8 cellular contexts compared by ENCODE assay signal in the genomic region with DNA sequence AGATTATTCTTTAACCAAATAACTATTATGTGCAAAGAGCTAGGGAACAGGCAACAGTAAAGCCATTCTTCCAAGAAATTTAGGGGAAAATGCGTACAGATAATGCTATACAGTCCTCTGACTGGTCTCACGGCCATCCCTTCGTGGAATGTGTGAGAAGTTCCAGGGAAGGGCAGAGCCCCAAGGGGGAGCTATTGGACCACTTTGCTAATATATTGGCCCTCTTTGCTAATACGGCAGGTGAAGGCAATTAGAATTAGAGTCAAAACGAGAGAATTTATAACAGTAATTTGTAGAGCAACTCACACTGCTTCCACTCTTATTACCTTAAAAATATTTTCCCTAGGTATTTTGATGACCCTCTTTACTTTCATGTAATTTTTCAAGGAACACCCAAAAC.
DNase-seq lines count a peak whose midpoint lies in the region; ATAC-seq and TF ChIP-seq lines count a peak whose summit lies in the region.

No MANE protein-coding gene starts in this region.

- H3K27ac ChIP-seq in SJCRH30 (no peak overlapping the region), left ventricle myocardium inferior (replicated peaks) (no peak overlapping the region)

- H3K4me3 Mint-ChIP-seq in activated T-helper 2 cell treated with anti-CD3 and anti-CD28 coated beads, Interferon-gamma antibody, Interleukin-2, Interleukin-4, amounts not matched to agents 10 μg/mL and 5 μg/mL and 100 μg/mL, durations not matched to agents 14 hours and 24 hours and 36 hours (ENCODE audit: low read depth): no peak overlapping the region

- peaks cover 13% of the 10 kb centered on the region for H3K27me3 Mint-ChIP-seq in activated T-helper 2 cell treated with anti-CD3 and anti-CD28 coated beads, Interferon-gamma antibody, Interleukin-2, Interleukin-4, amounts not matched to agents 10 μg/mL and 5 μg/mL and 100 μg/mL, durations not matched to agents 14 hours and 24 hours and 36 hours (ENCODE audit: low read depth)

- POLR2A ChIA-PET in GM10248 (lab: Yijun Ruan, JAX): no interaction called here

- H3K4me3 ChIP-seq in SJCRH30 (no peak overlapping the region), left ventricle myocardium inferior (no peak overlapping the region)

- intact Hi-C loops in left ventricle myocardium inferior (cut with micrococcal nuclease): loop anchor here (10.0 kb wide), 1 partner anchor 1523 kb away; no protein-coding TSS in a partner anchor
- intact Hi-C loops in activated T-helper 2 cell treated with anti-CD3 and anti-CD28 coated beads, Interferon-gamma antibody, Interleukin-2, Interleukin-4, amounts not matched to agents 10 μg/mL and 5 μg/mL and 100 μg/mL, durations not matched to agents 14 hours and 24 hours and 36 hours (cut with micrococcal nuclease): loop anchor here (5.0 kb wide), 1 partner anchor 1525 kb away; no protein-coding TSS in a partner anchor

- H3K36me3 Mint-ChIP-seq in activated T-helper 2 cell treated with anti-CD3 and anti-CD28 coated beads, Interferon-gamma antibody, Interleukin-2, Interleukin-4, amounts not matched to agents 10 μg/mL and 5 μg/mL and 100 μg/mL, durations not matched to agents 14 hours and 24 hours and 36 hours (ENCODE audit: low read depth): no peaks in the 10 kb centered on the region

- H3K4me1 ChIP-seq in SJCRH30: peaks cover 13% of the 10 kb centered on the region
- peaks cover 5% of the 10 kb centered on the region for H3K4me1 ChIP-seq in left ventricle myocardium inferior

- TF ChIP-seq CTCF in GM10248 (IDR thresholded peaks at IDR 0.05; ENCODE audit: control extremely low read depth, extremely low read depth, low read depth, missing control alignments) (peak; percentile 56), left ventricle myocardium inferior (IDR thresholded peaks at IDR 0.05; ENCODE audit: borderline replicate concordance) (peak; percentile 74)

- DNase-seq in GM10248 (ENCODE audit: extremely low spot score) (peak; percentile 26), SJCRH30 (peak; percentile 44 to 75), left ventricle myocardium inferior (peak; percentile 20), NCI-H510A treated with DMSO at 0.1 percent for 48 hours (lab: John Stamatoyannopoulos, UW) (no peak), AG08395 (ENCODE audit: low spot score) (no peak)
- no peak for DNase-seq in stimulated activated naive CD8-positive, alpha-beta T cell treated with anti-CD3 and anti-CD28 coated beads, Interleukin-15, Interleukin-2, amounts not matched to agents 100 U/mL and 50 U/mL, for 24 hours
- DNase-seq in activated T-helper 2 cell treated with anti-CD3 and anti-CD28 coated beads, Interferon-gamma antibody, Interleukin-2, Interleukin-4, amounts not matched to agents 10 μg/mL and 5 μg/mL and 100 μg/mL, durations not matched to agents 14 hours and 24 hours and 36 hours (ENCODE audit: low spot score): no peak

- CTCF ChIA-PET in GM10248 (lab: Yijun Ruan, JAX): interaction anchor here (0.8 to 6.8 kb wide), 13 partner anchors 11 to 1538 kb away, joined by 3 to 36 read pairs (median 4); no protein-coding TSS in a partner anchor

- H3K9me3 ChIP-seq in SJCRH30 (replicated peaks) (no peaks in the 10 kb centered on the region), left ventricle myocardium inferior (replicated peaks) (no peaks in the 10 kb centered on the region)

- peak; percentile 56 for ATAC-seq in HG03280 (IDR thresholded peaks at IDR 0.05; ENCODE audit: unreplicated experiment)
- ATAC-seq in stimulated activated naive CD8-positive, alpha-beta T cell treated with anti-CD3 and anti-CD28 coated beads, Interleukin-15, Interleukin-2, amounts not matched to agents 100 U/mL and 50 U/mL, for 24 hours: no peak

- no peaks in the 10 kb centered on the region for H3K27me3 ChIP-seq in SJCRH30
- H3K27me3 ChIP-seq in left ventricle myocardium inferior (ENCODE audit: low read depth): no peaks in the 10 kb centered on the region

- no peak overlapping the region for H3K27ac Mint-ChIP-seq in activated T-helper 2 cell treated with anti-CD3 and anti-CD28 coated beads, Interferon-gamma antibody, Interleukin-2, Interleukin-4, amounts not matched to agents 10 μg/mL and 5 μg/mL and 100 μg/mL, durations not matched to agents 14 hours and 24 hours and 36 hours

- peaks cover 4% of the 10 kb centered on the region for H3K4me1 Mint-ChIP-seq in activated T-helper 2 cell treated with anti-CD3 and anti-CD28 coated beads, Interferon-gamma antibody, Interleukin-2, Interleukin-4, amounts not matched to agents 10 μg/mL and 5 μg/mL and 100 μg/mL, durations not matched to agents 14 hours and 24 hours and 36 hours (ENCODE audit: low read depth)

- H3K36me3 ChIP-seq in SJCRH30 (no peaks in the 10 kb centered on the region), left ventricle myocardium inferior (no peaks in the 10 kb centered on the region)

- H3K9me3 Mint-ChIP-seq in activated T-helper 2 cell treated with anti-CD3 and anti-CD28 coated beads, Interferon-gamma antibody, Interleukin-2, Interleukin-4, amounts not matched to agents 10 μg/mL and 5 μg/mL and 100 μg/mL, durations not matched to agents 14 hours and 24 hours and 36 hours: no peaks in the 10 kb centered on the region

Comparison
In these comparisons a context has a peak if more than half of its experiments do, and no peak if none do; other contexts are left out.
1. DNase-seq: peak in GM10248 (single experiment), SJCRH30 (2 of 2) and left ventricle myocardium inferior (single experiment); none in stimulated activated naive CD8-positive, alpha-beta T cell treated with anti-CD3 and anti-CD28 coated beads, Interleukin-15, Interleukin-2, amounts not matched to agents 100 U/mL and 50 U/mL, for 24 hours (single experiment), NCI-H510A treated with DMSO at 0.1 percent for 48 hours (single experiment), AG08395 (single experiment) and activated T-helper 2 cell treated with anti-CD3 and anti-CD28 coated beads, Interferon-gamma antibody, Interleukin-2, Interleukin-4, amounts not matched to agents 10 μg/mL and 5 μg/mL and 100 μg/mL, durations not matched to agents 14 hours and 24 hours and 36 hours (single experiment).